ENCODE assay signal across 8 cellular contexts in the genomic region with DNA sequence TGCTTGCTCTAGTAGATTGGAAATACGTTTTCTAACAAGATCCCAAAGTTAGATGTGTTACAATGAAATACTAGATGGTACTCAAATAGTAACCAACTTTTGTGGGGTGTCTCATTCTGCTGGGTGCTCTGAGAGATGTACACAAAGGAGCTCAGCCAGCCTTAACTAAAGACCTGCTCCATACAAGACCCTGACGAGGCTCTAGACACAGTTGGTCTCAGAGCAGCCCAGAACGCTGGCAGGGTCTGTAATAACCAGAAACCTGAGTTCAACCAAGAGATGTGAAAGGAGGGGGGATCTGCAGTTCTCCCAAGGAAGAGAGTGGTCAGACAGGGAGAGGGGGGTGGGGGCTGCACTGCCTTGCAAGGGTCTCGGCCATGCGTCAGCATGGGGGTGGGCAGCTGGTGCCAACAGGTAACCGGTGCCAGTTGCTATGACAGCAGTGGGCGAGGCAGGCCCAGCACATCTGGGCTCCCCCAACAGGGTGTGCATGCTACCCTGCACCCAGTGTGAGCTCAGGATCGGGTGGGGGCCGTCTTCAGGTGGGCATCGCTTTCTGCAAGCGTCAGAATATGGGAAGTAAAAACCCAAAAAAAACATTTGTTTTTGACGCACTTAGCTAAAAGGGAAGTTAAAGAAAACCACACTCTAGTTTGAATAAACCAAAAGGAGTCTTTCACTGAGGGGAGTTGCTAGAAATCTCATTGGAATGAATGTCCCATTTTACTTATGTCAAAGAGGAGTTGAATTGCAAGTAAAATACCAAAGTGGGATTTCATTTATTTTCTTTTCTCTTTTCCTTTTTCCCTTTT.
A peak's percentile ranks its signal among the peaks of the same experiment; 100 is the strongest.
DNase-seq lines count a peak whose midpoint lies in the region; ATAC-seq and TF ChIP-seq lines count a peak whose summit lies in the region.

No MANE protein-coding gene starts in this region.

- intact Hi-C loops in activated B cell treated with CpG ODN at 0.5 μM for 24 hours (cut with micrococcal nuclease) = loop anchor here (1.0 to 10.0 kb wide), 11 partner anchors 9 to 1300 kb away; partner anchors contain the start of genes GPR183, TMTC4 and UBAC2

- peaks cover 33% of the 10 kb centered on the region for H3K36me3 Mint-ChIP-seq in activated B cell treated with CpG ODN at 0.5 μM for 24 hours (ENCODE audit: low read depth)

- peak; percentile 25 to 37 for ATAC-seq in activated CD4-positive, CD25-positive, alpha-beta regulatory T cell treated with anti-CD3 and anti-CD28 coated beads, Interleukin-2, amount 50 U/mL, for 24 hours
- ATAC-seq in HG03095 (IDR thresholded peaks at IDR 0.05; ENCODE audit: unreplicated experiment) (peak; percentile 42), activated B cell treated with CpG ODN at 0.5 μM for 24 hours (ENCODE audit: low read depth) (peak; percentile 80)

- H3K27me3 Mint-ChIP-seq in activated B cell treated with CpG ODN at 0.5 μM for 24 hours = no peaks in the 10 kb centered on the region

- CTCF ChIA-PET in activated B cell treated with CpG ODN at 0.5 μM for 24 hours (lab: Charles Lee) = interaction anchor here (0.7 to 5.4 kb wide), 13 partner anchors 12 to 105 kb away, joined by 3 to 35 read pairs (median 4); partner anchors contain the start of gene GPR183

- DNase-seq in activated CD4-positive, CD25-positive, alpha-beta regulatory T cell (lab: John Stamatoyannopoulos, UW) = no peak
- peak; percentile 78 for DNase-seq in activated B cell treated with CpG ODN at 0.5 μM for 24 hours
- DNase-seq in putamen (ENCODE audit: low spot score) = peak; percentile 13
- DNase-seq in NCI-H128 (lab: John Stamatoyannopoulos, UW; ENCODE audit: unreplicated experiment) = no peak
- no peak for DNase-seq in GOT3 (lab: John Stamatoyannopoulos, UW)
- DNase-seq in GM10266 (ENCODE audit: extremely low spot score) = no peak

- H3K4me3 Mint-ChIP-seq in activated B cell treated with CpG ODN at 0.5 μM for 24 hours = peak overlapping the region; percentile 72

- no peaks in the 10 kb centered on the region for H3K9me3 Mint-ChIP-seq in activated B cell treated with CpG ODN at 0.5 μM for 24 hours

- TF ChIP-seq CTCF in activated B cell treated with CpG ODN at 0.5 μM for 24 hours (IDR thresholded peaks at IDR 0.05) = no peak
- no peak for TF ChIP-seq CTCF in GM10266 (IDR thresholded peaks at IDR 0.05; ENCODE audit: control insufficient read depth, insufficient read depth, low read depth, missing control alignments)

- H3K4me1 Mint-ChIP-seq in activated B cell treated with CpG ODN at 0.5 μM for 24 hours = peaks cover 92% of the 10 kb centered on the region

- POLR2A ChIA-PET in activated B cell treated with CpG ODN at 0.5 μM for 24 hours (lab: Charles Lee) = interaction anchor here (0.6 to 4.2 kb wide), 40 partner anchors 9 to 265 kb away, joined by 3 to 75 read pairs (median 8); partner anchors contain the start of genes GPR18, GPR183 and TM9SF2

- H3K27ac Mint-ChIP-seq in activated B cell treated with CpG ODN at 0.5 μM for 24 hours = peak overlapping the region; percentile 98

Comparison
In these comparisons a context has a peak if more than half of its experiments do, and no peak if none do; other contexts are left out.
1. DNase-seq: peak in activated B cell treated with CpG ODN at 0.5 μM for 24 hours (single experiment) and putamen (single experiment); none in activated CD4-positive, CD25-positive, alpha-beta regulatory T cell (0 of 4), NCI-H128 (single experiment), GOT3 (single experiment) and GM10266 (single experiment).
2. Peak in every context shown above with its lines, with median percentiles within 50 percentile points of each other: ATAC-seq.